9 cellular contexts compared by ENCODE assay signal in genomic region chr17:65359016-65359415, GRCh38.
DNase-seq lines count a peak whose midpoint lies in the region; ATAC-seq, FAIRE-seq and TF ChIP-seq lines count a peak whose summit lies in the region.
"Had no signal": no experiment of that assay in that cellular context is flagged by ENCODE, and none has a peak within 500 bp of the region (broad histone marks: within the 10 kb centered on the region; RNA-seq: fewer than 3 reads in every experiment).

No MANE protein-coding gene starts in this region.

- H3K9me2 ChIP-seq in hepatocyte (replicated peaks; ENCODE audit: insufficient read depth): no peaks in the 10 kb centered on the region

- H2AFZ ChIP-seq in IMR-90 (replicated peaks; ENCODE audit: low read length, poor library complexity) (no peak overlapping the region), hepatocyte (no peak overlapping the region)

- POLR2A ChIA-PET in IMR-90 (lab: Charles Lee; ENCODE audit: unreplicated experiment): no interaction called here

- CTCF ChIA-PET in IMR-90 (lab: Yijun Ruan, JAX): no interaction called here

- ATAC-seq in IMR-90 (ENCODE audit: low read depth) (peak; percentile 99), heart left ventricle (no peak), lower lobe of right lung (no peak)

- H3K56ac ChIP-seq in IMR-90 (ENCODE audit: extremely low read depth, insufficient read depth, low read length): no peak overlapping the region

- H3K4me2 ChIP-seq in IMR-90 (ENCODE audit: low read depth, low read length) (peak overlapping the region; percentile 32; the same call in 1 of the 2 replicates), hepatocyte (no peak overlapping the region)

- intact Hi-C loops in IMR-90 (cut with micrococcal nuclease) (no loop called here), heart left ventricle (cut with DNase I) (no loop called here), lower lobe of right lung (cut with DNase I) (no loop called here)

- no peak overlapping the region for H4K91ac ChIP-seq in IMR-90 (ENCODE audit: insufficient read depth, low read depth, low read length)

- peak; percentile 41 for DNase-seq in COLO829 (ENCODE audit: low spot score)
- DNase-seq in IMR-90: peak; percentile 84
- peak; percentile 85 for DNase-seq in bronchial epithelial cell (ENCODE audit: low read depth)
- peak; percentile 10 for DNase-seq in pulmonary artery endothelial cell (ENCODE audit: low read depth, low spot score)
- DNase-seq in heart left ventricle: no peak
- DNase-seq in hepatocyte (ENCODE audit: low spot score): no peak
- no peak for DNase-seq in lower lobe of right lung
- DNase-seq in nucleus accumbens (lab: John Stamatoyannopoulos, UW): no peak

- TF ChIP-seq RAD21 in IMR-90 (IDR thresholded peaks at IDR 0.05; ENCODE audit: low read length): no peak; the same call in 1 of the 2 replicates

- H2BK15ac ChIP-seq in IMR-90 (ENCODE audit: low read depth, low read length): no peak overlapping the region

- H3K14ac ChIP-seq in IMR-90 (replicated peaks; ENCODE audit: low read depth, low read length): no peak overlapping the region

- H3K4me1 ChIP-seq in IMR-90 (ENCODE audit: control insufficient read depth, insufficient read depth, low read length) (no peaks in the 10 kb centered on the region; the same call in 1 of the 2 replicates), heart left ventricle (no peaks in the 10 kb centered on the region), hepatocyte (ENCODE audit: insufficient read depth) (no peaks in the 10 kb centered on the region), lower lobe of right lung (no peaks in the 10 kb centered on the region)

- no peak overlapping the region for H3K23ac ChIP-seq in IMR-90 (ENCODE audit: low read depth, low read length)

- H3K27me3 ChIP-seq in IMR-90 (ENCODE audit: control insufficient read depth, insufficient read depth, low read length): peaks cover 2% of the 10 kb centered on the region; the same call in 1 of the 2 replicates
- no peaks in the 10 kb centered on the region for H3K27me3 ChIP-seq in bronchial epithelial cell (ENCODE audit: control insufficient read depth, insufficient read depth, low read length)
- H3K27me3 ChIP-seq in heart left ventricle: peaks cover 0 to 5% (median 0%) of the 10 kb centered on the region in 9 donors
- H3K27me3 ChIP-seq in hepatocyte: no peaks in the 10 kb centered on the region
- H3K27me3 ChIP-seq in lower lobe of right lung (ENCODE audit: low read depth): no peaks in the 10 kb centered on the region

- H4K20me1 ChIP-seq in IMR-90 (ENCODE audit: insufficient read depth, low read length) (no peaks in the 10 kb centered on the region), hepatocyte (ENCODE audit: insufficient read depth, poor library complexity, severe bottlenecking) (no peaks in the 10 kb centered on the region)

- H2BK20ac ChIP-seq in IMR-90 (ENCODE audit: low read depth, low read length): 0 out of 2 replicates have a peak overlapping the region, but pooled peaks have one; percentile 10

- dilution Hi-C loops in IMR-90 (cut with HindIII; ENCODE audit: low sequenced_read_pairs, unreplicated experiment): no loop called here

- WGBS in IMR-90 (ENCODE audit: extremely low coverage in 2 of 2, insufficient read length in 1 of 2), 2 experiments: no CpG with 5 or more reads among the region's 3 CpGs
- WGBS in heart left ventricle, 4 donors: 61 to 79% (median 70%) methylated on average over 3 of the region's 3 CpGs
- WGBS in hepatocyte (ENCODE audit: low lambda C conversion rate, missing lambda C conversion rate): 85% methylated on average over 3 of the region's 3 CpGs

- H3K18ac ChIP-seq in IMR-90 (ENCODE audit: low read depth, low read length): no peak overlapping the region

- no peak overlapping the region for H2AK9ac ChIP-seq in IMR-90 (replicated peaks; ENCODE audit: low read depth, low read length, poor library complexity)

- no peak overlapping the region for H2BK120ac ChIP-seq in IMR-90 (ENCODE audit: low read depth, low read length)

- no peak overlapping the region for H4K8ac ChIP-seq in IMR-90 (ENCODE audit: low read depth in 2 of 2, low read length in 2 of 2)

- H3K4ac ChIP-seq in IMR-90 (ENCODE audit: low read depth, low read length): no peak overlapping the region

- in situ Hi-C loops in IMR-90 (cut with MboI; ENCODE audit: low sequenced_read_pairs): no loop called here

- H4K5ac ChIP-seq in IMR-90 (ENCODE audit: low read depth, low read length): no peak overlapping the region

- no peak overlapping the region for H2AK5ac ChIP-seq in IMR-90 (ENCODE audit: low read depth, low read length)

- no TSS peak for BruUV-seq in IMR-90 (replicated peaks; lab: Mats Ljungman, UMichigan)

- no peaks in the 10 kb centered on the region for H3K79me2 ChIP-seq in hepatocyte

- H3K27ac ChIP-seq in IMR-90 (ENCODE audit: insufficient read depth, low read length) (no peak overlapping the region), heart left ventricle (no peak overlapping the region), hepatocyte (no peak overlapping the region), lower lobe of right lung (no peak overlapping the region)

- H3K36me3 ChIP-seq in IMR-90 (ENCODE audit: control insufficient read depth, insufficient read depth, low read length) (no peaks in the 10 kb centered on the region), bronchial epithelial cell (ENCODE audit: control insufficient read depth, insufficient read depth, low read length) (no peaks in the 10 kb centered on the region), heart left ventricle (no peaks in the 10 kb centered on the region), hepatocyte (replicated peaks; ENCODE audit: insufficient read depth, low read depth) (no peaks in the 10 kb centered on the region), lower lobe of right lung (no peaks in the 10 kb centered on the region)

- H3K79me1 ChIP-seq in IMR-90 (ENCODE audit: low read depth in 1 of 2, low read length in 2 of 2): no peaks in the 10 kb centered on the region

- H3K9ac ChIP-seq in IMR-90 (ENCODE audit: low read depth, low read length): no peak overlapping the region

- H2BK5ac ChIP-seq in IMR-90 (ENCODE audit: low read depth, low read length, poor library complexity, severe bottlenecking): no peak overlapping the region

- no peak for FAIRE-seq in bronchial epithelial cell (lab: Jason Lieb, UNC)
- FAIRE-seq: TTC549 had no signal

- H3K4me3 ChIP-seq in IMR-90 (ENCODE audit: insufficient read depth, low read depth, low read length) (no peak overlapping the region), bronchial epithelial cell (ENCODE audit: low read depth, low read length) (no peak overlapping the region), heart left ventricle (no peak overlapping the region), hepatocyte (no peak overlapping the region), lower lobe of right lung (no peak overlapping the region)

- 0 out of 2 replicates have a peak, but pooled peaks cover 4% of the 10 kb centered on the region for H3K9me1 ChIP-seq in IMR-90 (ENCODE audit: insufficient read depth, low read length)

- no peaks in the 10 kb centered on the region for H3K9me3 ChIP-seq in IMR-90 (ENCODE audit: control insufficient read depth, insufficient read depth, low read length)
- H3K9me3 ChIP-seq in heart left ventricle: no peaks in the 10 kb centered on the region
- no peaks in the 10 kb centered on the region for H3K9me3 ChIP-seq in hepatocyte (ENCODE audit: low read depth)
- no peaks in the 10 kb centered on the region for H3K9me3 ChIP-seq in lower lobe of right lung

- TF ChIP-seq CTCF in IMR-90 (conservative IDR thresholded peaks at IDR 0.05; ENCODE audit: low read depth, low read length) (no peak), bronchial epithelial cell (IDR thresholded peaks at IDR 0.05; ENCODE audit: insufficient read depth, low read length, severe bottlenecking) (no peak), heart left ventricle (IDR thresholded peaks at IDR 0.05) (no peak), hepatocyte (IDR thresholded peaks at IDR 0.05; ENCODE audit: poor library complexity) (no peak), lower lobe of right lung (IDR thresholded peaks at IDR 0.05) (no peak)

- no peak for TF ChIP-seq POLR2A in IMR-90 (IDR thresholded peaks at IDR 0.05; ENCODE audit: low read depth, low read length)
- no peak for TF ChIP-seq POLR2A in heart left ventricle (IDR thresholded peaks at IDR 0.05)

TF ChIP-seq in IMR-90, 13 proteins besides CTCF, POLR2A, EP300 and RAD21:
- no peak for TF ChIP-seq RCOR1 (IDR thresholded peaks at IDR 0.05; ENCODE audit: insufficient replicate concordance, low read length)
- no peak for TF ChIP-seq BHLHE40 (IDR thresholded peaks at IDR 0.05; ENCODE audit: low read depth, low read length)
- TF ChIP-seq FOS (IDR thresholded peaks at IDR 0.05; ENCODE audit: low read depth, low read length): peak; percentile 45; the same call in 1 of the 2 replicates
- peak; percentile 52; the same call in 1 of the 2 replicates for TF ChIP-seq MAFK (IDR thresholded peaks at IDR 0.05; ENCODE audit: low read depth, low read length)
- no peak for TF ChIP-seq RFX5 (IDR thresholded peaks at IDR 0.05; ENCODE audit: low read depth, low read length)

Comparison
In these comparisons a context has a peak if more than half of its experiments do, and no peak if none do; other contexts are left out.
1. DNase-seq: peak in COLO829 (single experiment), IMR-90 (single experiment), bronchial epithelial cell (single experiment) and pulmonary artery endothelial cell (single experiment); none in heart left ventricle (0 of 5), hepatocyte (single experiment), lower lobe of right lung (single experiment) and nucleus accumbens (0 of 56).